In genomic region chr15:19944261-19944888, GRCh38 we compare ENCODE assay signal across 21 cellular contexts.
DNase-seq lines count a peak whose midpoint lies in the region; ATAC-seq, FAIRE-seq and TF ChIP-seq lines count a peak whose summit lies in the region.
"Had no signal": no experiment of that assay in that cellular context is flagged by ENCODE, and none has a peak within 500 bp of the region (broad histone marks: within the 10 kb centered on the region; RNA-seq: fewer than 3 reads in every experiment).

No MANE protein-coding gene starts in this region.

- no peaks in the 10 kb centered on the region for H4K20me1 ChIP-seq in DND-41 (ENCODE audit: insufficient read depth, low read length)

- ATAC-seq in DND-41 (ENCODE audit: insufficient read depth, low read depth) (no peak; the same call in 2 of the 3 replicates), HG03469 (IDR thresholded peaks at IDR 0.05; ENCODE audit: unreplicated experiment) (no peak)
- ATAC-seq: K562 had no signal

- peak overlapping the region; percentile 10 to 39; a peak in 3 of 4 replicates for H3K4me3 ChIP-seq in DND-41 (ENCODE audit: low read depth in 1 of 2, low read length in 2 of 2)
- H3K4me3 ChIP-seq: HAP-1, K562 had no signal

- no peaks in the 10 kb centered on the region for H3K79me2 ChIP-seq in DND-41 (ENCODE audit: insufficient read depth, low read length)

- no peak overlapping the region for H2AFZ ChIP-seq in DND-41 (ENCODE audit: low read depth, low read length)

- FAIRE-seq in urothelium cell line (lab: Jason Lieb, UNC) = no peak
- FAIRE-seq: GM12892, GM18507, K562 had no signal

- no peaks in the 10 kb centered on the region for H3K36me3 ChIP-seq in DND-41 (ENCODE audit: insufficient read depth, low read length)
- H3K36me3 ChIP-seq: BE2C, HAP-1 had no signal

- no peaks in the 10 kb centered on the region for H3K9me3 ChIP-seq in DND-41 (ENCODE audit: insufficient read depth, low read length, severe bottlenecking)
- H3K9me3 ChIP-seq: BE2C, HAP-1 had no signal

- DNase-seq in DND-41 = peak; percentile 42
- peak; percentile 1 for DNase-seq in ELF-1 (ENCODE audit: low read depth, low spot score)
- peak; percentile 15 for DNase-seq in RPMI8226
- peak; percentile 17 for DNase-seq in urothelium cell line (ENCODE audit: low spot score)
- DNase-seq in stimulated activated CD4-positive, alpha-beta T cell treated with anti-CD3 and anti-CD28 coated beads, Interleukin-1b, Interleukin-23, amount 100 ng/mL, for 48 hours = no peak
- DNase-seq: ACHN; BE2C; C1 segment of cervical spinal cord; CD4-positive, CD25-positive, alpha-beta regulatory T cell; CD8-positive, alpha-beta memory T cell; COR-L47; DMS 273 treated with DMSO at 0.1 percent for 48 hours; DMS53; GDM1; GOT3; IMR-90 had no signal

- peaks cover 14% of the 10 kb centered on the region for H3K27me3 ChIP-seq in DND-41 (ENCODE audit: insufficient read depth, low read length, poor library complexity)
- H3K27me3 ChIP-seq: BE2C had no signal

- TF ChIP-seq CTCF in DND-41 (IDR thresholded peaks at IDR 0.05; ENCODE audit: borderline replicate concordance, extremely low read depth, low read length, poor library complexity, severe bottlenecking) = no peak

- no peak overlapping the region for H3K27ac ChIP-seq in DND-41 (ENCODE audit: low read length)

- 0 out of 2 replicates have a peak, but pooled peaks cover 3% of the 10 kb centered on the region for H3K4me1 ChIP-seq in DND-41 (ENCODE audit: insufficient read depth, low read length)
- H3K4me1 ChIP-seq: BE2C, HAP-1 had no signal

- peak overlapping the region; percentile 28; the same call in 1 of the 2 replicates for H3K9ac ChIP-seq in DND-41 (ENCODE audit: low read depth, low read length)

- peak overlapping the region; percentile 54 for H3K4me2 ChIP-seq in DND-41 (ENCODE audit: insufficient read depth, low read length)
